In the genomic region with DNA sequence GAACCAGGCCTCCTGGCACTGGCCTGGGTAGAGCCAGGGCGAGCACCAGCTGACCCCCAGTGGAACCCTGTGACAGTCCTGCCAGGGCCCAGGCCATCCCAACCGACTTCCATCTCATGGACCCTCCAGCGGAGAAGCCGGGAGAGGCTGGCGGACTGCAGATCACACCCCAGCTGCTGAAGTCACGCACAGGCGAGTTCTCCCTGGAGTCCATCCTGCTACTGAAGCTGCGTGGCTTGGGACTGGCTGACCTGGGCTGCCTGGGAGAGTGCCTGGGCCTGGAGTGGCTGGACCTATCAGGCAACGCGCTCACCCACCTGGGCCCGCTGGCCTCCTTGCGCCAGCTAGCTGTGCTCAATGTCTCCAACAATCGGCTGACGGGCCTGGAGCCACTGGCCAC, we compare ENCODE assay signal across 22 cellular contexts. TPM values are rescaled to one million over a fixed set of nuclear protein-coding genes. Genes with fewer than 3 reads are reported as not detected.
DNase-seq lines count a peak whose midpoint lies in the region; TF ChIP-seq lines count a peak whose summit lies in the region.
"Had no signal": no experiment of that assay in that cellular context is flagged by ENCODE, and none has a peak within 500 bp of the region (broad histone marks: within the 10 kb centered on the region; RNA-seq: fewer than 3 reads in every experiment).

No MANE protein-coding gene starts in this region.

- H2BK120ac ChIP-seq in mesendoderm (ENCODE audit: low read depth, low read length), result no peak overlapping the region

- no peaks in the 10 kb centered on the region for H3K36me3 ChIP-seq in mesendoderm (ENCODE audit: control insufficient read depth, insufficient read depth, low read length)
- H3K36me3 ChIP-seq in vagina, result no peaks in the 10 kb centered on the region
- H3K36me3 ChIP-seq: thoracic aorta had no signal

- H2AK5ac ChIP-seq in mesendoderm (ENCODE audit: low read length), result no peak overlapping the region

- no peak overlapping the region for H3K9ac ChIP-seq in mesendoderm (ENCODE audit: low read length)
- H3K9ac ChIP-seq: SK-N-SH had no signal

- H3K18ac ChIP-seq in mesendoderm (ENCODE audit: low read length), result no peak overlapping the region

- no CpG with 5 or more reads among the region's 14 CpGs for WGBS in mesendoderm (ENCODE audit: extremely low coverage, insufficient coverage, low lambda C conversion rate)

- DNase-seq in caudate nucleus (lab: John Stamatoyannopoulos, UW) (no peak), mesendoderm (no peak), vagina (ENCODE audit: extremely low spot score in 2 of 2) (no peak), ecto neural progenitor cell (ENCODE audit: low spot score) (no peak), NCI-H1105 (lab: John Stamatoyannopoulos, UW) (no peak)
- DNase-seq: activated CD4-positive, alpha-beta T cell treated with anti-CD3 and anti-CD28 coated beads for 4 hours; activated T-cell treated with anti-CD3 and anti-CD28 coated beads, Interleukin-2, amount 50 U/mL, for 4 hours; effector CD8-positive, alpha-beta T cell; EL; foreskin fibroblast; naive thymus-derived CD8-positive, alpha-beta T cell; NCI-H1417; NCI-H2081; NCI-H446; SK-N-SH; stimulated activated CD4-positive, alpha-beta T cell treated with anti-CD3 and anti-CD28 coated beads, Interleukin-12 subunit alpha, Interleukin-12 subunit beta, amount 100 ng/mL, for 4 hours; stimulated activated CD4-positive, alpha-beta T cell treated with anti-CD3 and anti-CD28 coated beads, Interleukin-4, amount 100 ng/mL, for 24 hours; stimulated activated naive CD4-positive, alpha-beta T cell treated with Interleukin-2 at 50 U/mL for 16 hours; T-helper 2 cell had no signal

- H3K4me3 ChIP-seq in mesendoderm (ENCODE audit: low read length) (no peak overlapping the region), vagina (no peak overlapping the region)
- H3K4me3 ChIP-seq: thoracic aorta had no signal

- peak overlapping the region; percentile 25 for H3K56ac ChIP-seq in mesendoderm (ENCODE audit: low read length)

- no peak overlapping the region for H2BK15ac ChIP-seq in mesendoderm (replicated peaks; ENCODE audit: low read depth)

- H3K79me2 ChIP-seq in mesendoderm (ENCODE audit: control insufficient read depth, insufficient read depth, low read length), result no peaks in the 10 kb centered on the region

- no peak overlapping the region for H3K23ac ChIP-seq in mesendoderm (ENCODE audit: low read length)

- intact Hi-C loops in vagina (cut with DNase I), result no loop called here

- H2BK5ac ChIP-seq in mesendoderm (ENCODE audit: low read length), result no peak overlapping the region

- H3K79me1 ChIP-seq in mesendoderm (ENCODE audit: low read length), result no peaks in the 10 kb centered on the region

- peak overlapping the region; percentile 36 for H3K27ac ChIP-seq in caudate nucleus (ENCODE audit: low read depth, low read length)
- no peak overlapping the region for H3K27ac ChIP-seq in mesendoderm (ENCODE audit: low read depth, low read length)
- H3K27ac ChIP-seq in vagina, result peak overlapping the region; percentile 90
- H3K27ac ChIP-seq: thoracic aorta had no signal

- H3K4ac ChIP-seq in mesendoderm (ENCODE audit: low read depth, low read length), result no peak overlapping the region

- no peaks in the 10 kb centered on the region for H3K9me3 ChIP-seq in vagina
- H3K9me3 ChIP-seq: SK-N-SH, thoracic aorta had no signal

- no peak overlapping the region for H4K8ac ChIP-seq in mesendoderm (ENCODE audit: low read depth, low read length)

- no peak overlapping the region for H4K5ac ChIP-seq in mesendoderm (ENCODE audit: low read length)

- H3K4me2 ChIP-seq in mesendoderm (ENCODE audit: low read length), result no peak overlapping the region
- H3K4me2 ChIP-seq: SK-N-SH had no signal

- no peak for TF ChIP-seq POLR2A in vagina (IDR thresholded peaks at IDR 0.05)

- H3K4me1 ChIP-seq in mesendoderm (ENCODE audit: control insufficient read depth, low read depth, low read length) (peaks cover 7% of the 10 kb centered on the region), vagina (peaks cover 53% of the 10 kb centered on the region)

- H3K27me3 ChIP-seq in mesendoderm (ENCODE audit: insufficient read depth, low read length, poor library complexity), result no peaks in the 10 kb centered on the region
- H3K27me3 ChIP-seq in vagina, result no peaks in the 10 kb centered on the region

- TF ChIP-seq CTCF in vagina (IDR thresholded peaks at IDR 0.05), result no peak

RNA-seq across cellular contexts. Expression of a gene that starts 4.7 kb away (rescaled TPM):
- 54.9 TPM for polyA plus RNA-seq in mesendoderm (2013, experiment 1 of 2)
- polyA plus RNA-seq in mesendoderm (2013, experiment 2 of 2), result 57.8 TPM
- 305 TPM for total RNA-seq in vagina
- total RNA-seq: OCI-LY7 had no signal
- polyA plus RNA-seq: naive thymus-derived CD8-positive, alpha-beta T cell had no signal

RNA-seq across cellular contexts. Expression of a gene that starts 13.4 kb away (rescaled TPM):
- not detected for polyA plus RNA-seq in mesendoderm (2013, experiment 1 of 2)
- 0.06 TPM for polyA plus RNA-seq in mesendoderm (2013, experiment 2 of 2)
- 24.1 TPM for total RNA-seq in vagina
- total RNA-seq: M059J, OCI-LY7 had no signal

RNA-seq across cellular contexts. Expression of a gene that starts 13.6 kb away (rescaled TPM):
- 0.42 TPM for polyA plus RNA-seq in mesendoderm (2013, experiment 1 of 2)
- polyA plus RNA-seq in mesendoderm (2013, experiment 2 of 2), result 0.27 TPM
- total RNA-seq in vagina, result 14.0 TPM
- total RNA-seq: M059J, OCI-LY7 had no signal

RNA-seq across cellular contexts. Expression of a gene that starts 31.9 kb away (rescaled TPM):
- 47.8 TPM for polyA plus RNA-seq in mesendoderm (2013, experiment 1 of 2)
- 51.6 TPM for polyA plus RNA-seq in mesendoderm (2013, experiment 2 of 2)
- 49.4 TPM for total RNA-seq in vagina

RNA-seq across cellular contexts. Expression of a gene that starts 42.4 kb away (rescaled TPM):
- 4.2 TPM for polyA plus RNA-seq in mesendoderm (2013, experiment 1 of 2)
- 4.2 TPM for polyA plus RNA-seq in mesendoderm (2013, experiment 2 of 2)
- 4.4 TPM for total RNA-seq in vagina
